ENCODE assay signal across 18 cellular contexts in genomic region chr1:25738507-25738906, GRCh38.
DNase-seq lines count a peak whose midpoint lies in the region; ATAC-seq and TF ChIP-seq lines count a peak whose summit lies in the region.
"Had no signal": no experiment of that assay in that cellular context is flagged by ENCODE, and none has a peak within 500 bp of the region (broad histone marks: within the 10 kb centered on the region; RNA-seq: fewer than 3 reads in every experiment).

No MANE protein-coding gene starts in this region.

- H2AFZ ChIP-seq in H9 (ENCODE audit: low read length) = no peak overlapping the region

- H3K4me2 ChIP-seq in H9 (ENCODE audit: insufficient read depth, insufficient read length, low read length) = no peak overlapping the region

- peak; percentile 35 for ATAC-seq in stimulated activated naive CD8-positive, alpha-beta T cell treated with anti-CD3 and anti-CD28 coated beads, Interleukin-15, amount 100 ng/mL, for 72 hours
- no peak for ATAC-seq in stimulated activated naive CD8-positive, alpha-beta T cell treated with anti-CD3 and anti-CD28 coated beads, Interleukin-15, Interleukin-2, amounts not matched to agents 100 U/mL and 50 U/mL, for 24 hours
- ATAC-seq in upper lobe of right lung = no peak
- ATAC-seq in HG03460 (IDR thresholded peaks at IDR 0.05; ENCODE audit: unreplicated experiment) = no peak
- ATAC-seq: HCT116, Panc1 had no signal

- no peak overlapping the region for H2BK12ac ChIP-seq in H9 (ENCODE audit: insufficient read length, low read depth, low read length)

- H3K27ac Mint-ChIP-seq in stimulated activated naive CD8-positive, alpha-beta T cell treated with anti-CD3 and anti-CD28 coated beads, Interleukin-15, amount 100 ng/mL, for 72 hours = no peak overlapping the region
- H3K27ac Mint-ChIP-seq in nephron (peak overlapping the region; percentile 33 to 78 (median 70)), H9 (no peak overlapping the region)
- no peak overlapping the region for H3K27ac Mint-ChIP-seq in activated naive CD4-positive, alpha-beta T cell treated with anti-CD3 and anti-CD28 coated beads, Interleukin-2, amount 10 ng/mL, durations not matched to agents 7 days and 5 days
- H3K27ac Mint-ChIP-seq: CD4-positive, CD25-positive, alpha-beta regulatory T cell had no signal

- no peaks in the 10 kb centered on the region for H3K27me3 ChIP-seq in upper lobe of right lung
- H3K27me3 ChIP-seq in H9 (ENCODE audit: insufficient read depth, low read length) = no peaks in the 10 kb centered on the region

- no peak overlapping the region for H4K91ac ChIP-seq in H9 (ENCODE audit: insufficient read length, low read depth, low read length)

- CTCF ChIA-PET in activated naive CD4-positive, alpha-beta T cell treated with anti-CD3 and anti-CD28 coated beads, Interleukin-2, amount 10 ng/mL, durations not matched to agents 7 days and 5 days (lab: Charles Lee) = no interaction called here

- H3K14ac ChIP-seq in H9 (ENCODE audit: insufficient read depth, low read length) = no peak overlapping the region

- H3K79me1 ChIP-seq in H9 (ENCODE audit: insufficient read depth, low read depth, low read length, poor library complexity, severe bottlenecking) = no peaks in the 10 kb centered on the region

- no peak overlapping the region for H2BK120ac ChIP-seq in H9 (ENCODE audit: low read depth, low read length, poor library complexity, severe bottlenecking)

- no peak overlapping the region for H3K4me3 ChIP-seq in upper lobe of right lung

- H2BK15ac ChIP-seq in H9 (ENCODE audit: low read depth, low read length) = no peak overlapping the region

- H2BK20ac ChIP-seq in H9 (ENCODE audit: low read depth, low read length, poor library complexity, severe bottlenecking) = no peak overlapping the region

- no peak overlapping the region for H2BK5ac ChIP-seq in H9 (ENCODE audit: insufficient read length, low read length)

- no peaks in the 10 kb centered on the region for H3K27me3 Mint-ChIP-seq in stimulated activated naive CD8-positive, alpha-beta T cell treated with anti-CD3 and anti-CD28 coated beads, Interleukin-15, amount 100 ng/mL, for 72 hours
- peaks cover 16% of the 10 kb centered on the region for H3K27me3 Mint-ChIP-seq in nephron (ENCODE audit: low read depth)
- peaks cover 46% of the 10 kb centered on the region for H3K27me3 Mint-ChIP-seq in activated naive CD4-positive, alpha-beta T cell treated with anti-CD3 and anti-CD28 coated beads, Interleukin-2, amount 10 ng/mL, durations not matched to agents 7 days and 5 days
- no peaks in the 10 kb centered on the region; the same call in 1 of the 2 replicates for H3K27me3 Mint-ChIP-seq in H9 (ENCODE audit: low read depth)

- no peaks in the 10 kb centered on the region for H3K79me2 ChIP-seq in H9 (ENCODE audit: insufficient read depth, low read length)

- H3T11ph ChIP-seq in H9 (ENCODE audit: low read length) = no peak overlapping the region

- H3K36me3 ChIP-seq in upper lobe of right lung = no peaks in the 10 kb centered on the region

- H3K9ac ChIP-seq in H9 (ENCODE audit: extremely low read depth, insufficient read length, low read length) = no peak overlapping the region

- intact Hi-C loops in upper lobe of right lung (cut with DNase I) = no loop called here

- no peak overlapping the region for H3K18ac ChIP-seq in H9 (ENCODE audit: insufficient read length, low read depth, low read length)

- no peak overlapping the region for H4K8ac ChIP-seq in H9 (replicated peaks; ENCODE audit: insufficient read length, low read depth, low read length)

- no peak for DNase-seq in stimulated activated naive CD8-positive, alpha-beta T cell treated with anti-CD3 and anti-CD28 coated beads, Interleukin-15, amount 100 ng/mL, for 72 hours
- no peak for DNase-seq in stimulated activated naive CD8-positive, alpha-beta T cell treated with anti-CD3 and anti-CD28 coated beads, Interleukin-15, Interleukin-2, amounts not matched to agents 100 U/mL and 50 U/mL, for 24 hours
- DNase-seq in NCI-H446 treated with DMSO at 0.1 percent for 48 hours (lab: John Stamatoyannopoulos, UW) = peak; percentile 60
- peak; percentile 6 for DNase-seq in upper lobe of right lung
- DNase-seq in activated naive CD4-positive, alpha-beta T cell treated with anti-CD3 and anti-CD28 coated beads, Interleukin-2, amount 10 ng/mL, durations not matched to agents 7 days and 5 days = no peak
- no peak for DNase-seq in H9
- DNase-seq: Caco-2; CD4-positive, CD25-positive, alpha-beta regulatory T cell; GOT3; KG1; NCI-H1092 treated with DMSO at 0.1 percent for 48 hours; NCI-H1436 treated with DMSO at 0.1 percent for 48 hours; NCI-H2081; NK-92 treated with Interleukin-12 subunit alpha and Interleukin-12 subunit beta, amount 100 ng/mL, for 24 hours had no signal

- no peaks in the 10 kb centered on the region for H4K20me1 ChIP-seq in H9 (ENCODE audit: control insufficient read depth, insufficient read depth, insufficient read length)

- H3K36me3 Mint-ChIP-seq in nephron (ENCODE audit: low read depth) (no peaks in the 10 kb centered on the region), H9 (ENCODE audit: insufficient read depth in 1 of 3, low read depth in 3 of 3) (no peaks in the 10 kb centered on the region)
- peaks cover 18% of the 10 kb centered on the region for H3K36me3 Mint-ChIP-seq in activated naive CD4-positive, alpha-beta T cell treated with anti-CD3 and anti-CD28 coated beads, Interleukin-2, amount 10 ng/mL, durations not matched to agents 7 days and 5 days

- no peak overlapping the region for H3K56ac ChIP-seq in H9 (ENCODE audit: insufficient read length, low read depth, low read length)

- no peak overlapping the region for H3K4ac ChIP-seq in H9 (ENCODE audit: low read depth, low read length)

- no peak overlapping the region for H4K5ac ChIP-seq in H9 (ENCODE audit: insufficient read length, low read depth, low read length)

- no peak overlapping the region for H3K4me3 Mint-ChIP-seq in stimulated activated naive CD8-positive, alpha-beta T cell treated with anti-CD3 and anti-CD28 coated beads, Interleukin-15, amount 100 ng/mL, for 72 hours
- no peak overlapping the region for H3K4me3 Mint-ChIP-seq in nephron
- no peak overlapping the region for H3K4me3 Mint-ChIP-seq in activated naive CD4-positive, alpha-beta T cell treated with anti-CD3 and anti-CD28 coated beads, Interleukin-2, amount 10 ng/mL, durations not matched to agents 7 days and 5 days
- H3K4me3 Mint-ChIP-seq in H9 = no peak overlapping the region
- H3K4me3 Mint-ChIP-seq: CD4-positive, CD25-positive, alpha-beta regulatory T cell had no signal

- H3K9me3 ChIP-seq in upper lobe of right lung = no peaks in the 10 kb centered on the region
- no peaks in the 10 kb centered on the region for H3K9me3 ChIP-seq in H9 (ENCODE audit: control insufficient read depth, low read depth, low read length)
- H3K9me3 ChIP-seq: Caco-2 had no signal

- H2AK5ac ChIP-seq in H9 (ENCODE audit: insufficient read length, low read length) = no peak overlapping the region

- no CpG with 5 or more reads among the region's 2 CpGs for WGBS in H9 (ENCODE audit: extremely low coverage, insufficient read length, low lambda C conversion rate)

- H3K27ac ChIP-seq in upper lobe of right lung (no peak overlapping the region), H9 (ENCODE audit: insufficient read length, low read depth, low read length) (no peak overlapping the region)

- no peaks in the 10 kb centered on the region for H3K23me2 ChIP-seq in H9 (ENCODE audit: insufficient read length, low read depth, low read length, poor library complexity, severe bottlenecking)

- no peaks in the 10 kb centered on the region for H3K9me3 Mint-ChIP-seq in stimulated activated naive CD8-positive, alpha-beta T cell treated with anti-CD3 and anti-CD28 coated beads, Interleukin-15, amount 100 ng/mL, for 72 hours
- H3K9me3 Mint-ChIP-seq in nephron (peaks cover 5% of the 10 kb centered on the region), H9 (no peaks in the 10 kb centered on the region)
- H3K9me3 Mint-ChIP-seq in activated naive CD4-positive, alpha-beta T cell treated with anti-CD3 and anti-CD28 coated beads, Interleukin-2, amount 10 ng/mL, durations not matched to agents 7 days and 5 days = no peaks in the 10 kb centered on the region
- H3K9me3 Mint-ChIP-seq: CD4-positive, CD25-positive, alpha-beta regulatory T cell had no signal

- H3K23ac ChIP-seq in H9 (ENCODE audit: insufficient read length, low read depth, low read length) = no peak overlapping the region

- peaks cover 19% of the 10 kb centered on the region for H3K4me1 ChIP-seq in upper lobe of right lung
- H3K4me1 ChIP-seq in H9 (ENCODE audit: insufficient read depth, low read length) = no peaks in the 10 kb centered on the region
- H3K4me1 ChIP-seq: Caco-2 had no signal

- TF ChIP-seq CTCF in nephron (IDR thresholded peaks at IDR 0.05; ENCODE audit: unreplicated experiment in 3 of 3) = no peak
- no peak for TF ChIP-seq CTCF in upper lobe of right lung (IDR thresholded peaks at IDR 0.05)
- no peak for TF ChIP-seq CTCF in H9 (conservative IDR thresholded peaks at IDR 0.05)

- H3K4me1 Mint-ChIP-seq in stimulated activated naive CD8-positive, alpha-beta T cell treated with anti-CD3 and anti-CD28 coated beads, Interleukin-15, amount 100 ng/mL, for 72 hours = peaks cover 28% of the 10 kb centered on the region
- H3K4me1 Mint-ChIP-seq in nephron = peaks cover 51% of the 10 kb centered on the region
- H3K4me1 Mint-ChIP-seq in activated naive CD4-positive, alpha-beta T cell treated with anti-CD3 and anti-CD28 coated beads, Interleukin-2, amount 10 ng/mL, durations not matched to agents 7 days and 5 days = peaks cover 8% of the 10 kb centered on the region
- peaks cover 6 to 8% of the 10 kb centered on the region in 2 experiments for H3K4me1 Mint-ChIP-seq in H9

Comparison
In these comparisons a context has a peak if more than half of its experiments do, and no peak if none do; other contexts are left out.
1. DNase-seq: peak in NCI-H446 treated with DMSO at 0.1 percent for 48 hours (single experiment) and upper lobe of right lung (single experiment); none in stimulated activated naive CD8-positive, alpha-beta T cell treated with anti-CD3 and anti-CD28 coated beads, Interleukin-15, amount 100 ng/mL, for 72 hours (0 of 2), stimulated activated naive CD8-positive, alpha-beta T cell treated with anti-CD3 and anti-CD28 coated beads, Interleukin-15, Interleukin-2, amounts not matched to agents 100 U/mL and 50 U/mL, for 24 hours (single experiment), activated naive CD4-positive, alpha-beta T cell treated with anti-CD3 and anti-CD28 coated beads, Interleukin-2, amount 10 ng/mL, durations not matched to agents 7 days and 5 days (single experiment) and H9 (single experiment).
2. H3K27ac Mint-ChIP-seq: peak in nephron (3 of 3); none in stimulated activated naive CD8-positive, alpha-beta T cell treated with anti-CD3 and anti-CD28 coated beads, Interleukin-15, amount 100 ng/mL, for 72 hours (0 of 2), activated naive CD4-positive, alpha-beta T cell treated with anti-CD3 and anti-CD28 coated beads, Interleukin-2, amount 10 ng/mL, durations not matched to agents 7 days and 5 days (single experiment) and H9 (0 of 3).